8 cellular contexts compared by ENCODE assay signal in the genomic region with DNA sequence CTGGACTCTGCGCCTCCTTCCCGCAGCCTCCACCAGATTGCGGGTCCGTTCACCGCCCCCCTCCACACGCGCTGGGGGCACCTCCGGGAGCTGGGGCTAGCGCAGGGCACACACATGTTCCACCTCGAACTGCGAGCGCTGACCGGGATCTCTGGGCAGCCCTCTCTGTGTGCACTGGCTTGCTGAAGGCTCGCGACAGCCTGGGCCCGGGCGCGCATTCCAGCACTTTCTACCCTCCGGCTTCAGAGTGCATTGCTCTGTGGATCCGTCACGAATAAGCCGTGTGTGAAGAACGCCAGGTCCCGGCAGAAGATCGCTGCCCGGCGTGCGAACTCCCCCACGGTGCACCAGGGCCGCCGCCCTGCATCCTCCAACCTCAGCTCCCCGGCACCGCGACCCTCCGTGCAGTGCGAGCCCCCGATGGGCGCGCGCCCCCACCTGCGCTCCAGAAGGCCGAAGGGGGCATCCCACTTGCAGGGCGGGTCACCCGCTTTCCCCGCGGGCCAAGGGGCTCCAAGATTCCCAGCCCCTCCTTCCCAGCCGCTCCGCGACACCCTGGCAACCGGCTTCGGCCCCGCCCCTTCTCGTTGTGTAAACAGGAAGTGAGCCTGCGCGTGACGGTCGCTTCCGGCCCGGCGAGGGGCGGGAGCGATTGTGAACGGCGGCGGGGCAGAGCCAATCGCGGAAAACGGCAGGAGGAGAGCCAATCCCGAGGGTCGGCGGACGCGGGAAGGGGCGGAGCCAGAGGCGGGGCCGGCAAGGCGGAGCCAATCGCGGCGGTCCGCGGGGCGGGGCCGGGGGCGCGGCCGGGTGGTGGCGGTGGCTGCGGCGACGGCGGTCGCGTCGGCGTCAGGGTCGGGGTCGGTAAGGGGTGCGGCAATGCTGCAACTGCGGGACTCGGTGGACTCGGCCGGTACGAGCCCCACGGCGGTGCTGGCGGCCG. TPM values are rescaled to one million over a fixed set of nuclear protein-coding genes. Genes with fewer than 3 reads are reported as not detected.
A peak's percentile ranks its signal among the peaks of the same experiment; 100 is the strongest.
DNase-seq lines count a peak whose midpoint lies in the region; ATAC-seq and TF ChIP-seq lines count a peak whose summit lies in the region.

A gene (plus strand): TSS at position 822 of the 943 bp plus-strand sequence. CDS start 58 bp downstream, at position 880.

- ATAC-seq in HG03175 (IDR thresholded peaks at IDR 0.05; ENCODE audit: unreplicated experiment) = peak; percentile 95
- ATAC-seq in activated B cell treated with CpG ODN at 0.5 μM for 24 hours (ENCODE audit: low read depth) = peak; percentile 97

- peak; percentile 48 for TF ChIP-seq POLR2A in GM18951 (IDR thresholded peaks at IDR 0.05; ENCODE audit: extremely low read depth, insufficient read depth, insufficient read length)

- H3K4me3 Mint-ChIP-seq in activated B cell treated with CpG ODN at 0.5 μM for 24 hours (peak within 1 kb of the TSS; percentile 95), immature natural killer cell (peak within 1 kb of the TSS; percentile 94 to 97 (median 95))

- H3K4me1 Mint-ChIP-seq in activated B cell treated with CpG ODN at 0.5 μM for 24 hours (peaks cover 46% of the 10 kb centered on the region), immature natural killer cell (peaks cover 42 to 63% of the 10 kb centered on the region in 2 donors)

- H3K36me3 Mint-ChIP-seq in activated B cell treated with CpG ODN at 0.5 μM for 24 hours (ENCODE audit: low read depth) (peaks cover 29% of the 10 kb centered on the region), immature natural killer cell (peaks cover 0 to 3% (median 3%) of the 10 kb centered on the region in 3 donors)

- no peaks in the 10 kb centered on the region for H3K9me3 Mint-ChIP-seq in activated B cell treated with CpG ODN at 0.5 μM for 24 hours
- peaks cover 0 to 1% (median 0%) of the 10 kb centered on the region in 6 donors for H3K9me3 Mint-ChIP-seq in immature natural killer cell

- H3K4me3 ChIP-seq in cardiac fibroblast (replicated peaks in 1 of 2; ENCODE audit: low read depth in 2 of 2, low read length in 2 of 2) = peak within 1 kb of the TSS; percentile 84 to 98

- CTCF ChIA-PET in activated B cell treated with CpG ODN at 0.5 μM for 24 hours (lab: Charles Lee) = no interaction called here

- POLR2A ChIA-PET in activated B cell treated with CpG ODN at 0.5 μM for 24 hours (lab: Charles Lee) = interaction anchor here (0.6 kb wide), 1 partner anchor 53 kb away, joined by 3 read pairs; no protein-coding TSS in a partner anchor

- H3K27ac Mint-ChIP-seq in activated B cell treated with CpG ODN at 0.5 μM for 24 hours (peak within 1 kb of the TSS; percentile 82), immature natural killer cell (peak within 1 kb of the TSS; percentile 86 to 97 (median 96))

- no peaks in the 10 kb centered on the region for H3K27me3 Mint-ChIP-seq in activated B cell treated with CpG ODN at 0.5 μM for 24 hours
- H3K27me3 Mint-ChIP-seq in immature natural killer cell (ENCODE audit: low read depth in 3 of 3) = peaks cover 3 to 14% (median 7%) of the 10 kb centered on the region in 3 donors

- DNase-seq in AG08395 (ENCODE audit: low spot score) (peak; percentile 100), NCI-H345 (lab: John Stamatoyannopoulos, UW) (peak; percentile 98), activated B cell treated with CpG ODN at 0.5 μM for 24 hours (peak; percentile 99), cardiac fibroblast (ENCODE audit: low read depth in 2 of 2) (peak; percentile 94 to 96), immature natural killer cell (peak; percentile 98 to 99 (median 99)), smooth muscle cell of the brain vasculature (ENCODE audit: low read depth, low spot score) (peak; percentile 87)

- intact Hi-C loops in activated B cell treated with CpG ODN at 0.5 μM for 24 hours (cut with micrococcal nuclease) = loop anchor here (1.0 to 10.0 kb wide), 4 partner anchors 26 to 980 kb away; a partner anchor contains a TSS

- in situ Hi-C loops in GM18951 (cut with MboI; ENCODE audit: low sequenced_read_pairs, unreplicated experiment) = loop anchor here (5.0 kb wide), 1 partner anchor 57 kb away; no protein-coding TSS in a partner anchor

- TF ChIP-seq CTCF in activated B cell treated with CpG ODN at 0.5 μM for 24 hours (IDR thresholded peaks at IDR 0.05) = no peak
- TF ChIP-seq CTCF in cardiac fibroblast (IDR thresholded peaks at IDR 0.05; ENCODE audit: low read depth, low read length) = no peak

RNA-seq across cellular contexts. Expression of the gene that starts here (rescaled TPM):
- 26.5 and 27.0 TPM in 2 replicates for total RNA-seq in activated B cell treated with CpG ODN at 0.5 μM for 24 hours
- polyA plus RNA-seq in immature natural killer cell = 10 to 100 TPM; 36.2 to 43.4 (median 40.3) TPM

Comparison
In these comparisons a context has a peak if more than half of its experiments do, and no peak if none do; other contexts are left out.
1. Peak in every context shown above with its lines: DNase-seq, ATAC-seq and H3K4me3 ChIP-seq.